Comparison of ENCODE assay signal across 1 cellular context in genomic region chr2:140257692-140258300, GRCh38.
TF ChIP-seq lines count a peak whose summit lies in the region.

No MANE protein-coding gene starts in this region.

TF ChIP-seq in H1, 55 proteins besides CTCF, POLR2A, EP300 and RAD21 (continued from another document):
- TF ChIP-seq SIN3A (conservative IDR thresholded peaks at IDR 0.05 in 1 of 2, IDR thresholded peaks at IDR 0.05 in 1 of 2; ENCODE audit: low read depth in 1 of 2, low read length in 2 of 2), result no peak
